ENCODE assay signal across 9 cellular contexts in the genomic region with DNA sequence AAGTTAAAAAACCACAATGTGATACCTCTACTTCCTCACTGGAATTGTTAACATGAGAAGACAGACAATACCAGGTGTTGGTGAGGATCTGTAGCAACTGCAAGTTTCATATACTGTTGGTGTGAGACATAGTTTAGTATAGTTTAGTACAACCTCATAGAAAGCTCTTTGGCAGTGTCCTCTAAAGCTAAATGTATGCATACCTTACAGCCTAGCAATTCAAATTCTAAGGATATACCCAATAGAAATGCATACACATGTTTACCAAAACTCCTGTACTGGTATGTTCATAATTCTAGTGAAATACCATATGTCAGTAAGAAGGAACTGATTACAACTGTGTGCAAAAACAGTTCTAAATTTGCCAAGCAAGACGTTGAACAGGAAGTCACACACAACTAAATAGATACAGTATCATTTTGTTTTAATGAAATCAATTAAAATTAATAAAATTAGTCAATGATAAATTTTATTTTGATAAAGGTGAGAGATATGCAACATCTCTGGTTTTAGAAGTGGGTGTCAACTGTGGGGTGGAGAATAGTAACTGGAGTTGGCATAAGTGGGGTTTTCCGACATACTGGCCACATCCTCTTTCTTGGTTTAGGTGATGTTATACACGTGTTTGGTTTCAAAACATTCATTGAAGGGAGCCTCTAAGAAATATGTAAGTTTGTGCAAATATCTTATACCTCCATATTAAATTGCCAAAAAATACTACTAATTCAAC.
DNase-seq lines count a peak whose midpoint lies in the region; ATAC-seq and TF ChIP-seq lines count a peak whose summit lies in the region.
"Had no signal": no experiment of that assay in that cellular context is flagged by ENCODE, and none has a peak within 500 bp of the region (broad histone marks: within the 10 kb centered on the region; RNA-seq: fewer than 3 reads in every experiment).

No MANE protein-coding gene starts in this region.

- POLR2A ChIA-PET in RWPE1 (lab: Yijun Ruan, JAX; ENCODE audit: low non-redundant PET): no interaction called here

- no peaks in the 10 kb centered on the region for H3K9me3 Mint-ChIP-seq in stimulated activated effector memory CD8-positive, alpha-beta T cell treated with anti-CD3 and anti-CD28 coated beads, Interleukin-12 subunit alpha, Interleukin-12 subunit beta, amount 100 ng/mL, for 72 hours

- H3K9me3 ChIP-seq in T-helper 17 cell (ENCODE audit: control insufficient read depth, low read length, poor library complexity, severe bottlenecking): no peaks in the 10 kb centered on the region
- H3K9me3 ChIP-seq in gastroesophageal sphincter: no peaks in the 10 kb centered on the region

- ATAC-seq in HG03045 (IDR thresholded peaks at IDR 0.05; ENCODE audit: unreplicated experiment) (peak; percentile 91), T-helper 17 cell (peak; percentile 100), gastroesophageal sphincter (no peak)
- peak; percentile 99 for ATAC-seq in stimulated activated effector memory CD8-positive, alpha-beta T cell treated with anti-CD3 and anti-CD28 coated beads, Interleukin-12 subunit alpha, Interleukin-12 subunit beta, amount 100 ng/mL, for 72 hours

- H3K27me3 ChIP-seq in gastroesophageal sphincter: no peaks in the 10 kb centered on the region

- no peaks in the 10 kb centered on the region for H3K4me1 ChIP-seq in gastroesophageal sphincter

- peaks cover 5% of the 10 kb centered on the region for H3K4me1 Mint-ChIP-seq in T-helper 17 cell
- peaks cover 19% of the 10 kb centered on the region for H3K4me1 Mint-ChIP-seq in stimulated activated effector memory CD8-positive, alpha-beta T cell treated with anti-CD3 and anti-CD28 coated beads, Interleukin-12 subunit alpha, Interleukin-12 subunit beta, amount 100 ng/mL, for 72 hours

- no peak overlapping the region for H3K4me3 ChIP-seq in gastroesophageal sphincter

- TF ChIP-seq POLR2A in gastroesophageal sphincter (IDR thresholded peaks at IDR 0.05): no peak

- CTCF ChIA-PET in RWPE1 (lab: Yijun Ruan, JAX): interaction anchor here (0.6 to 0.8 kb wide), 2 partner anchors 19 to 417 kb away, joined by 3 to 8 read pairs; no protein-coding TSS in a partner anchor

- peak overlapping the region; percentile 19 for H3K4me3 Mint-ChIP-seq in T-helper 17 cell
- H3K4me3 Mint-ChIP-seq in stimulated activated effector memory CD8-positive, alpha-beta T cell treated with anti-CD3 and anti-CD28 coated beads, Interleukin-12 subunit alpha, Interleukin-12 subunit beta, amount 100 ng/mL, for 72 hours: no peak overlapping the region

- no peak overlapping the region for H3K27ac ChIP-seq in gastroesophageal sphincter
- H3K27ac ChIP-seq in RWPE1: no peak overlapping the region
- H3K27ac ChIP-seq: C4-2B had no signal

- H3K36me3 ChIP-seq in gastroesophageal sphincter: no peaks in the 10 kb centered on the region

- H3K36me3 Mint-ChIP-seq in T-helper 17 cell (ENCODE audit: low read depth): no peaks in the 10 kb centered on the region
- no peaks in the 10 kb centered on the region for H3K36me3 Mint-ChIP-seq in stimulated activated effector memory CD8-positive, alpha-beta T cell treated with anti-CD3 and anti-CD28 coated beads, Interleukin-12 subunit alpha, Interleukin-12 subunit beta, amount 100 ng/mL, for 72 hours

- no peak for TF ChIP-seq EP300 in gastroesophageal sphincter (IDR thresholded peaks at IDR 0.05)

- DNase-seq in activated T-cell treated with anti-CD3 and anti-CD28 coated beads for 4 hours: peak; percentile 24
- no peak for DNase-seq in activated T-cell treated with anti-CD3 and anti-CD28 coated beads, Interleukin-2, amount 50 U/mL, for 1 hour
- DNase-seq in T-helper 17 cell: peak in 1 of 3 donors; percentile 15
- peak in 1 of 2 donors; percentile 9 for DNase-seq in stimulated activated effector memory CD8-positive, alpha-beta T cell treated with anti-CD3 and anti-CD28 coated beads, Interleukin-12 subunit alpha, Interleukin-12 subunit beta, amount 100 ng/mL, for 72 hours (ENCODE audit: low spot score in 2 of 2)
- no peak for DNase-seq in HUDEP-2 (lab: John Stamatoyannopoulos, UW; ENCODE audit: unreplicated experiment in 76 of 76)
- DNase-seq in RWPE1 (ENCODE audit: low spot score): no peak

- H3K27ac Mint-ChIP-seq in T-helper 17 cell: no peak overlapping the region
- no peak overlapping the region for H3K27ac Mint-ChIP-seq in stimulated activated effector memory CD8-positive, alpha-beta T cell treated with anti-CD3 and anti-CD28 coated beads, Interleukin-12 subunit alpha, Interleukin-12 subunit beta, amount 100 ng/mL, for 72 hours

- TF ChIP-seq CTCF in gastroesophageal sphincter (IDR thresholded peaks at IDR 0.05) (no peak), RWPE1 (conservative IDR thresholded peaks at IDR 0.05; ENCODE audit: low read depth) (no peak)

- no peaks in the 10 kb centered on the region for H3K27me3 Mint-ChIP-seq in T-helper 17 cell

- WGBS in gastroesophageal sphincter (ENCODE audit: low coverage in 1 of 2), 2 donors: 64 to 72% methylated on average over 3 of the region's 3 CpGs
